8 cellular contexts compared by ENCODE assay signal in genomic region chr22:22593964-22594656, GRCh38. TPM values are rescaled to one million over a fixed set of nuclear protein-coding genes. Genes with fewer than 3 reads are reported as not detected.
DNase-seq lines count a peak whose midpoint lies in the region; ATAC-seq and TF ChIP-seq lines count a peak whose summit lies in the region.

No MANE protein-coding gene starts in this region.

- peaks cover 3% of the 10 kb centered on the region; the same call in 1 of the 2 replicates for H3K27me3 ChIP-seq in MG63

- peak; percentile 91 for ATAC-seq in memory B cell (ENCODE audit: low read depth)
- ATAC-seq in HG02938 (IDR thresholded peaks at IDR 0.05; ENCODE audit: unreplicated experiment), result no peak

- H3K9me3 Mint-ChIP-seq in memory B cell, result no peaks in the 10 kb centered on the region

- peak; percentile 1 for DNase-seq in NCI-H2196 (lab: John Stamatoyannopoulos, UW; ENCODE audit: unreplicated experiment)
- DNase-seq in NCI-H2196 treated with DMSO at 0.1 percent for 48 hours (lab: John Stamatoyannopoulos, UW; ENCODE audit: unreplicated experiment), result no peak
- DNase-seq in MG63, result peak; percentile 47
- peak; percentile 65 for DNase-seq in choroid plexus epithelial cell (ENCODE audit: low read depth)
- peak; percentile 50 to 54 for DNase-seq in memory B cell (ENCODE audit: low spot score in 2 of 2)
- DNase-seq in stimulated activated naive CD4-positive, alpha-beta T cell (lab: John Stamatoyannopoulos, UW), result peak; percentile 10 to 26 (median 24)

- no peaks in the 10 kb centered on the region for H3K36me3 ChIP-seq in MG63

- no peak overlapping the region for H3K4me3 Mint-ChIP-seq in memory B cell

- peaks cover 14% of the 10 kb centered on the region for H3K4me1 Mint-ChIP-seq in memory B cell

- H3K4me3 ChIP-seq in MG63, result no peak overlapping the region
- no peak overlapping the region for H3K4me3 ChIP-seq in choroid plexus epithelial cell (ENCODE audit: low read depth, low read length)

- no peaks in the 10 kb centered on the region for H3K36me3 Mint-ChIP-seq in memory B cell

- peak overlapping the region; percentile 78 for H3K27ac Mint-ChIP-seq in memory B cell

- no peak overlapping the region for H3K27ac ChIP-seq in VCaP

- no peaks in the 10 kb centered on the region for H3K27me3 Mint-ChIP-seq in memory B cell

- H3K9me3 ChIP-seq in MG63, result no peaks in the 10 kb centered on the region

- TF ChIP-seq CTCF in VCaP (conservative IDR thresholded peaks at IDR 0.05), result peak; percentile 78
- peak; percentile 69 for TF ChIP-seq CTCF in choroid plexus epithelial cell (conservative IDR thresholded peaks at IDR 0.05; ENCODE audit: low read depth, low read length)

RNA-seq across cellular contexts. Expression of gene PRAME, which starts 35.0 kb away (rescaled TPM):
- total RNA-seq in MG63 (2014; rRNA removed; shearing (Covaris generic); ENCODE audit: low replicate concordance), result 108 and 113 TPM in 2 replicates

RNA-seq across cellular contexts. Expression of gene GGTLC2, which starts 50.3 kb away (rescaled TPM):
- total RNA-seq in MG63 (2014; rRNA removed; shearing (Covaris generic); ENCODE audit: low replicate concordance), result not detected in 2 replicates
